Comparison of ENCODE assay signal across 29 cellular contexts in genomic region chr12:90979936-90980335, GRCh38. TPM values are rescaled to one million over a fixed set of nuclear protein-coding genes. Genes with fewer than 3 reads are reported as not detected.
A peak's percentile ranks its signal among the peaks of the same experiment; 100 is the strongest.
DNase-seq lines count a peak whose midpoint lies in the region; ATAC-seq and TF ChIP-seq lines count a peak whose summit lies in the region.
"Had no signal": no experiment of that assay in that cellular context is flagged by ENCODE, and none has a peak within 500 bp of the region (broad histone marks: within the 10 kb centered on the region; RNA-seq: fewer than 3 reads in every experiment).

No MANE protein-coding gene starts in this region.

- WGBS in heart right ventricle, 2 donors, result 60 to 71% methylated on average over 3 of the region's 3 CpGs

- H3K27me3 Mint-ChIP-seq in stimulated activated memory B cell treated with anti-CD40 and anti-IgM and Interleukin-4, amounts not matched to agents 10 μg/mL and 1 μg/mL and 100 μg/mL, for 72 hours, result no peaks in the 10 kb centered on the region
- H3K27me3 Mint-ChIP-seq: activated CD4-positive, alpha-beta memory T cell treated with anti-CD3 and anti-CD28 coated beads, Interleukin-2, amount 10 ng/mL, durations not matched to agents 7 days and 5 days; stimulated activated naive B cell treated with anti-CD40 and anti-IgM and Interleukin-4, amounts not matched to agents 10 μg/mL and 1 μg/mL and 100 μg/mL, for 72 hours had no signal

- H3K36me3 ChIP-seq in heart right ventricle (no peaks in the 10 kb centered on the region), osteoblast (ENCODE audit: insufficient read depth, low read length) (no peaks in the 10 kb centered on the region)
- H3K36me3 ChIP-seq: tibial artery had no signal

- peak in 1 of 2 donors; percentile 19 for DNase-seq in heart right ventricle
- no peak for DNase-seq in Right ventricle myocardium inferior (ENCODE audit: missing footprints)
- DNase-seq in fibroblast of peridontal ligament (ENCODE audit: extremely low read depth), result peak; percentile 81
- no peak for DNase-seq in osteoblast (ENCODE audit: insufficient read length, low spot score, missing footprints)
- no peak for DNase-seq in nucleus accumbens (lab: John Stamatoyannopoulos, UW)
- no peak for DNase-seq in activated CD4-positive, alpha-beta T cell treated with anti-CD3 and anti-CD28 coated beads for 1 hour
- DNase-seq: activated CD4-positive, alpha-beta memory T cell treated with anti-CD3 and anti-CD28 coated beads, Interleukin-2, amount 10 ng/mL, durations not matched to agents 7 days and 5 days; activated naive CD4-positive, alpha-beta T cell treated with anti-CD3 and anti-CD28 coated beads, Interleukin-2, amount 50 U/mL, for 16 hours; activated T-cell treated with anti-CD3 and anti-CD28 coated beads, Interleukin-2, amount 50 U/mL, for 24 hours; DMS 273 treated with DMSO at 0.1 percent for 48 hours; endodermal cell; GF-D8; H9; left cardiac atrium; mucosa of descending colon; NCI-H1417; NCI-H524 treated with DMSO at 0.1 percent for 48 hours; retina; SIG-M5; stimulated activated naive B cell treated with anti-CD40 and anti-IgM and Interleukin-4, amounts not matched to agents 10 μg/mL and 1 μg/mL and 100 μg/mL, for 72 hours; T-helper 17 cell; tibial artery had no signal

- H4K20me1 ChIP-seq in osteoblast (ENCODE audit: insufficient read depth, low read length), result no peaks in the 10 kb centered on the region

- H3K79me2 ChIP-seq in osteoblast (ENCODE audit: insufficient read depth, low read length), result no peaks in the 10 kb centered on the region

- H3K4me1 Mint-ChIP-seq in stimulated activated memory B cell treated with anti-CD40 and anti-IgM and Interleukin-4, amounts not matched to agents 10 μg/mL and 1 μg/mL and 100 μg/mL, for 72 hours, result no peaks in the 10 kb centered on the region
- H3K4me1 Mint-ChIP-seq: activated CD4-positive, alpha-beta memory T cell treated with anti-CD3 and anti-CD28 coated beads, Interleukin-2, amount 10 ng/mL, durations not matched to agents 7 days and 5 days; CD14-positive monocyte; stimulated activated naive B cell treated with anti-CD40 and anti-IgM and Interleukin-4, amounts not matched to agents 10 μg/mL and 1 μg/mL and 100 μg/mL, for 72 hours had no signal

- ATAC-seq in heart right ventricle, result peak in 7 of 8 donors; percentile 42 to 77 (median 71)
- ATAC-seq in Right ventricle myocardium inferior, result no peak
- no peak for ATAC-seq in stimulated activated memory B cell treated with anti-CD40 and anti-IgM and Interleukin-4, amounts not matched to agents 10 μg/mL and 1 μg/mL and 100 μg/mL, for 72 hours
- no peak for ATAC-seq in GM18909 (IDR thresholded peaks at IDR 0.05; ENCODE audit: poor library complexity, unreplicated experiment)
- ATAC-seq: mucosa of descending colon; stimulated activated naive B cell treated with anti-CD40 and anti-IgM and Interleukin-4, amounts not matched to agents 10 μg/mL and 1 μg/mL and 100 μg/mL, for 72 hours; T-helper 17 cell; WTC11 had no signal

- no peak overlapping the region for H3K4me3 Mint-ChIP-seq in stimulated activated memory B cell treated with anti-CD40 and anti-IgM and Interleukin-4, amounts not matched to agents 10 μg/mL and 1 μg/mL and 100 μg/mL, for 72 hours
- H3K4me3 Mint-ChIP-seq: activated CD4-positive, alpha-beta memory T cell treated with anti-CD3 and anti-CD28 coated beads, Interleukin-2, amount 10 ng/mL, durations not matched to agents 7 days and 5 days; activated T-cell treated with anti-CD3 and anti-CD28 coated beads, Interleukin-2, amount 50 U/mL, for 24 hours; CD14-positive monocyte; endodermal cell; H9; stimulated activated naive B cell treated with anti-CD40 and anti-IgM and Interleukin-4, amounts not matched to agents 10 μg/mL and 1 μg/mL and 100 μg/mL, for 72 hours; T-helper 17 cell; WTC11 had no signal

- H3K4me3 ChIP-seq in heart right ventricle (no peak overlapping the region), osteoblast (ENCODE audit: insufficient read depth, low read length) (no peak overlapping the region)
- H3K4me3 ChIP-seq: mucosa of descending colon, tibial artery had no signal

- H3K9me3 ChIP-seq in heart right ventricle (peaks cover 0 to 9% (median 0%) of the 10 kb centered on the region in 11 donors), osteoblast (ENCODE audit: low read depth, low read length) (no peaks in the 10 kb centered on the region)
- H3K9me3 ChIP-seq: mucosa of descending colon, tibial artery had no signal

- H3K27me3 ChIP-seq in heart right ventricle (no peaks in the 10 kb centered on the region), osteoblast (ENCODE audit: insufficient read depth, low read length) (no peaks in the 10 kb centered on the region)
- H3K27me3 ChIP-seq: tibial artery had no signal

- H3K4me1 ChIP-seq in heart right ventricle, result peaks cover 0 to 7% (median 0%) of the 10 kb centered on the region in 9 donors
- H3K4me1 ChIP-seq in osteoblast (ENCODE audit: insufficient read depth, low read length), result peaks cover 11% of the 10 kb centered on the region
- H3K4me1 ChIP-seq: tibial artery had no signal

- peak overlapping the region in 7 of 10 donors; percentile 0 to 63 (median 33) for H3K27ac ChIP-seq in heart right ventricle
- no peak overlapping the region for H3K27ac ChIP-seq in osteoblast (ENCODE audit: low read depth, low read length)
- H3K27ac ChIP-seq: tibial artery had no signal

- no peaks in the 10 kb centered on the region for H3K9me3 Mint-ChIP-seq in stimulated activated memory B cell treated with anti-CD40 and anti-IgM and Interleukin-4, amounts not matched to agents 10 μg/mL and 1 μg/mL and 100 μg/mL, for 72 hours
- H3K9me3 Mint-ChIP-seq: activated CD4-positive, alpha-beta memory T cell treated with anti-CD3 and anti-CD28 coated beads, Interleukin-2, amount 10 ng/mL, durations not matched to agents 7 days and 5 days; activated T-cell treated with anti-CD3 and anti-CD28 coated beads, Interleukin-2, amount 50 U/mL, for 24 hours; endodermal cell; stimulated activated naive B cell treated with anti-CD40 and anti-IgM and Interleukin-4, amounts not matched to agents 10 μg/mL and 1 μg/mL and 100 μg/mL, for 72 hours; WTC11 had no signal

- no peak overlapping the region for H3K27ac Mint-ChIP-seq in stimulated activated memory B cell treated with anti-CD40 and anti-IgM and Interleukin-4, amounts not matched to agents 10 μg/mL and 1 μg/mL and 100 μg/mL, for 72 hours
- H3K27ac Mint-ChIP-seq: activated CD4-positive, alpha-beta memory T cell treated with anti-CD3 and anti-CD28 coated beads, Interleukin-2, amount 10 ng/mL, durations not matched to agents 7 days and 5 days; activated T-cell treated with anti-CD3 and anti-CD28 coated beads, Interleukin-2, amount 50 U/mL, for 24 hours; CD14-positive monocyte; endodermal cell; H9; stimulated activated naive B cell treated with anti-CD40 and anti-IgM and Interleukin-4, amounts not matched to agents 10 μg/mL and 1 μg/mL and 100 μg/mL, for 72 hours; T-helper 17 cell; WTC11 had no signal

- H2AFZ ChIP-seq in osteoblast (ENCODE audit: low read length), result peak overlapping the region; percentile 84

- TF ChIP-seq CTCF in heart right ventricle (IDR thresholded peaks at IDR 0.05) (no peak), osteoblast (IDR thresholded peaks at IDR 0.05; ENCODE audit: extremely low read depth, low read depth, low read length) (no peak)

- no peak overlapping the region for H3K4me2 ChIP-seq in osteoblast (ENCODE audit: insufficient read depth, low read length)

- no peaks in the 10 kb centered on the region for H3K36me3 Mint-ChIP-seq in stimulated activated memory B cell treated with anti-CD40 and anti-IgM and Interleukin-4, amounts not matched to agents 10 μg/mL and 1 μg/mL and 100 μg/mL, for 72 hours
- H3K36me3 Mint-ChIP-seq: CD14-positive monocyte; stimulated activated naive B cell treated with anti-CD40 and anti-IgM and Interleukin-4, amounts not matched to agents 10 μg/mL and 1 μg/mL and 100 μg/mL, for 72 hours; WTC11 had no signal

- intact Hi-C loops in heart right ventricle (cut with DNase I), result loop anchor here (2.0 to 10.0 kb wide), 16 partner anchors 115 to 1075 kb away; partner anchors contain the start of gene LUM (in 1 of the 10)
- intact Hi-C loops in Right ventricle myocardium inferior (cut with DNase I), result loop anchor here (2.0 to 10.0 kb wide), 3 partner anchors 127 to 347 kb away; no protein-coding TSS in a partner anchor

RNA-seq across cellular contexts. Expression of gene EPYC, which starts 24.8 kb away (rescaled TPM):
- total RNA-seq in heart right ventricle, result not detected
- not detected for polyA plus RNA-seq in heart right ventricle
- not detected for total RNA-seq in Right ventricle myocardium inferior
- 1.8 TPM in 2 replicates for total RNA-seq in osteoblast
- total RNA-seq: A172; activated CD4-positive, alpha-beta memory T cell treated with anti-CD3 and anti-CD28 coated beads, Interleukin-2, amount 10 ng/mL, durations not matched to agents 7 days and 5 days; endodermal cell; frontal cortex; H9; left cardiac atrium; LHCN-M2; mucosa of descending colon; T-helper 17 cell; WTC11 had no signal
- polyA plus RNA-seq: CD14-positive monocyte had no signal

RNA-seq across cellular contexts. Expression of gene CCER1, which starts 25.0 kb away (rescaled TPM):
- total RNA-seq in heart right ventricle, result not detected
- not detected for polyA plus RNA-seq in heart right ventricle
- not detected for total RNA-seq in Right ventricle myocardium inferior
- not detected in 2 replicates for total RNA-seq in osteoblast
- total RNA-seq: A172; activated CD4-positive, alpha-beta memory T cell treated with anti-CD3 and anti-CD28 coated beads, Interleukin-2, amount 10 ng/mL, durations not matched to agents 7 days and 5 days; endodermal cell; frontal cortex; H9; left cardiac atrium; LHCN-M2; mucosa of descending colon; T-helper 17 cell; WTC11 had no signal
- polyA plus RNA-seq: CD14-positive monocyte had no signal

Comparison
In these comparisons a context has a peak if more than half of its experiments do, and no peak if none do; other contexts are left out.
1. ATAC-seq: peak in heart right ventricle (7 of 8); none in Right ventricle myocardium inferior (single experiment), stimulated activated memory B cell treated with anti-CD40 and anti-IgM and Interleukin-4, amounts not matched to agents 10 μg/mL and 1 μg/mL and 100 μg/mL, for 72 hours (single experiment) and GM18909 (single experiment).